9 cellular contexts compared by ENCODE assay signal in the genomic region with DNA sequence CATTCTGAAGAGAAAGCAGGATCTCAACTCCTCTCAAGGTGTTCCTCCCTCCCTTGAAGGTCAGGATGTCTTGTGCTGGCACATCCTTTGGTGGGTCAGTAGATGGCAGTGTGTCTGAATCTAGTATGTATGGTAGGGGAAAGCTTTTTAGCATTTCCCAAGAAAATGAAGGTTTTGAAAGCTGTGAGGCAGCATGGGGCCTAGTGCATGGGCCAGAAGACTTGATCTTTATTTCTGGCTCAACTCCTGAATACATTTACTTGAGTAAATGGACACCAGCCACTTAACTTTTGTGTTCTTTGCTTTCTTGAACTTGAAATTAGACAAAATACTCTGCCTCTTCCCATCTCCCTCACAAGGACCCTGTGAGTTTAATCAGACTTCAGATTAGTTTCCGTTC.
A peak's percentile ranks its signal among the peaks of the same experiment; 100 is the strongest.
DNase-seq lines count a peak whose midpoint lies in the region; ATAC-seq and TF ChIP-seq lines count a peak whose summit lies in the region.
"Had no signal": no experiment of that assay in that cellular context is flagged by ENCODE, and none has a peak within 500 bp of the region (broad histone marks: within the 10 kb centered on the region; RNA-seq: fewer than 3 reads in every experiment).

No MANE protein-coding gene starts in this region.

- no peaks in the 10 kb centered on the region for H3K79me2 ChIP-seq in PC-9 (ENCODE audit: low read depth)

- no peaks in the 10 kb centered on the region for H3K9me2 ChIP-seq in PC-9 (ENCODE audit: insufficient read depth)

- peaks cover 16% of the 10 kb centered on the region for H3K4me1 Mint-ChIP-seq in activated naive CD8-positive, alpha-beta T cell treated with anti-CD3 and anti-CD28 coated beads for 36 hours

- H3K27me3 ChIP-seq in PC-9 (ENCODE audit: insufficient read depth, low read depth) (no peaks in the 10 kb centered on the region), left ventricle myocardium inferior (ENCODE audit: low read depth) (no peaks in the 10 kb centered on the region)

- no peak overlapping the region for H3K4me2 ChIP-seq in PC-9

- H3F3A ChIP-seq in PC-9 (ENCODE audit: insufficient read depth, low read depth) = no peaks in the 10 kb centered on the region

- H3K9me3 Mint-ChIP-seq in activated naive CD8-positive, alpha-beta T cell treated with anti-CD3 and anti-CD28 coated beads for 36 hours = no peaks in the 10 kb centered on the region
- H3K9me3 Mint-ChIP-seq: activated naive CD4-positive, alpha-beta T cell treated with anti-CD3 and anti-CD28 coated beads, Interleukin-2, amount 50 U/mL, for 24 hours had no signal

- no peaks in the 10 kb centered on the region for H3K36me3 Mint-ChIP-seq in activated naive CD8-positive, alpha-beta T cell treated with anti-CD3 and anti-CD28 coated beads for 36 hours
- H3K36me3 Mint-ChIP-seq: activated naive CD4-positive, alpha-beta T cell treated with anti-CD3 and anti-CD28 coated beads, Interleukin-2, amount 50 U/mL, for 24 hours had no signal

- POLR2A ChIA-PET in PC-9 (lab: Charles Lee; ENCODE audit: unreplicated experiment) = no interaction called here

- intact Hi-C loops in PC-9 (cut with micrococcal nuclease; ENCODE audit: unreplicated experiment) = loop anchor here (1.0 kb wide), 1 partner anchor 1253 kb away; no protein-coding TSS in a partner anchor
- intact Hi-C loops in left ventricle myocardium inferior (cut with micrococcal nuclease) = no loop called here

- no peaks in the 10 kb centered on the region for H4K20me1 ChIP-seq in PC-9 (ENCODE audit: insufficient read depth)

- H3K27ac ChIP-seq in PC-9 (no peak overlapping the region), left ventricle myocardium inferior (replicated peaks) (peak overlapping the region; percentile 61)

- no peak overlapping the region for H3K27ac Mint-ChIP-seq in activated naive CD8-positive, alpha-beta T cell treated with anti-CD3 and anti-CD28 coated beads for 36 hours
- H3K27ac Mint-ChIP-seq: activated naive CD4-positive, alpha-beta T cell treated with anti-CD3 and anti-CD28 coated beads, Interleukin-2, amount 50 U/mL, for 24 hours had no signal

- H3K36me3 ChIP-seq in PC-9 (ENCODE audit: low read depth) = no peaks in the 10 kb centered on the region
- H3K36me3 ChIP-seq in left ventricle myocardium inferior = no peaks in the 10 kb centered on the region

- H3K4me1 ChIP-seq in PC-9 (replicated peaks; ENCODE audit: insufficient read depth) = no peaks in the 10 kb centered on the region
- peaks cover 14% of the 10 kb centered on the region for H3K4me1 ChIP-seq in left ventricle myocardium inferior

- no TSS peak for BruUV-seq in PC-9 (replicated peaks; lab: Mats Ljungman, UMichigan)

- CTCF ChIA-PET in PC-9 (lab: Charles Lee) = no interaction called here

- ATAC-seq in GM19463 (IDR thresholded peaks at IDR 0.05; ENCODE audit: unreplicated experiment) = peak; percentile 90
- ATAC-seq in HG03460 (IDR thresholded peaks at IDR 0.05; ENCODE audit: unreplicated experiment) = peak; percentile 86

- DNase-seq in DMS 273 treated with DMSO at 0.1 percent for 48 hours (lab: John Stamatoyannopoulos, UW) = peak; percentile 1
- DNase-seq in PC-9 = peak in 1 of 2 experiments; percentile 1
- DNase-seq in activated naive CD8-positive, alpha-beta T cell treated with anti-CD3 and anti-CD28 coated beads for 36 hours = peak; percentile 9
- DNase-seq in left ventricle myocardium inferior = no peak
- peak; percentile 51 for DNase-seq in retina
- DNase-seq in COLO668 (lab: John Stamatoyannopoulos, UW; ENCODE audit: unreplicated experiment) = no peak

- no peak overlapping the region for H3K4me3 Mint-ChIP-seq in activated naive CD8-positive, alpha-beta T cell treated with anti-CD3 and anti-CD28 coated beads for 36 hours
- H3K4me3 Mint-ChIP-seq: activated naive CD4-positive, alpha-beta T cell treated with anti-CD3 and anti-CD28 coated beads, Interleukin-2, amount 50 U/mL, for 24 hours had no signal

- no peak overlapping the region for H2AFZ ChIP-seq in PC-9

- H3K4me3 ChIP-seq in PC-9 = no peak overlapping the region
- H3K4me3 ChIP-seq in left ventricle myocardium inferior = no peak overlapping the region

- TF ChIP-seq CTCF in PC-9 (conservative IDR thresholded peaks at IDR 0.05) (peak; percentile 72), left ventricle myocardium inferior (IDR thresholded peaks at IDR 0.05; ENCODE audit: borderline replicate concordance) (peak; percentile 67)

- H3K9me3 ChIP-seq in PC-9 (ENCODE audit: insufficient read depth, low read depth) (peaks cover 10% of the 10 kb centered on the region), left ventricle myocardium inferior (replicated peaks) (no peaks in the 10 kb centered on the region)

- H3K27me3 Mint-ChIP-seq in activated naive CD8-positive, alpha-beta T cell treated with anti-CD3 and anti-CD28 coated beads for 36 hours = peaks cover 5% of the 10 kb centered on the region
- H3K27me3 Mint-ChIP-seq: activated naive CD4-positive, alpha-beta T cell treated with anti-CD3 and anti-CD28 coated beads, Interleukin-2, amount 50 U/mL, for 24 hours had no signal

Comparison
In these comparisons a context has a peak if more than half of its experiments do, and no peak if none do; other contexts are left out.
1. DNase-seq: peak in DMS 273 treated with DMSO at 0.1 percent for 48 hours (single experiment), activated naive CD8-positive, alpha-beta T cell treated with anti-CD3 and anti-CD28 coated beads for 36 hours (single experiment) and retina (single experiment); none in left ventricle myocardium inferior (single experiment) and COLO668 (single experiment).